Comparison of ENCODE assay signal across 17 cellular contexts in the genomic region with DNA sequence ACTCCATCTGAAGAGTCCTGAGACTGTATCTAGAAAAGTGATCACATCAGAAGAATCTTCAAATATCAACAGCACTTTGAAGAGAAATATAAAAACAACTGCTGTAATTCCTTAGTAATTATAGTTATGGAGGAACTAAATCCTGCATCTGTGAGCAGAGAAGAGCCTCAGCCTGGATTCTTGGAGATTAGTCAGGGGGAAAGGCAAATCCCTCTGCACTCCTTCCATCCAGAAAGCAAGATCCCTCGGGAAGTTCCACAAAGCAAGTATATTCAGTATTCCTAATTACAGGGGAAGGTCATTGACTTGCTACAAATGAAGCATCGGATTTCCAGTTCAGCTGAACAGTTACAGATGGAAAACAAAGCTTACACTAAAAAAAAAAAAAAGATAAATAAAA.
"Had no signal": no experiment of that assay in that cellular context is flagged by ENCODE, and none has a peak within 500 bp of the region (broad histone marks: within the 10 kb centered on the region; RNA-seq: fewer than 3 reads in every experiment).

No MANE protein-coding gene starts in this region.

- H3K4me3 ChIP-seq: K562, SJSA1, SK-N-MC had no signal

- H3K27me3 ChIP-seq: SJSA1 had no signal

- H3K4me1 ChIP-seq: SJSA1 had no signal

- H3K4me3 Mint-ChIP-seq: IgD-negative memory B cell had no signal

- H3K4me1 Mint-ChIP-seq: IgD-negative memory B cell had no signal

- DNase-seq: Kasumi-1, MM.1S, NCI-H1092 treated with DMSO at 0.1 percent for 48 hours, NCI-H1436 treated with DMSO at 0.1 percent for 48 hours, NCI-H1694, NCI-H187 treated with DMSO at 0.1 percent for 48 hours, NCI-H2029 treated with DMSO at 0.1 percent for 48 hours, NCI-H2227 treated with DMSO at 0.1 percent for 48 hours, Right ventricle myocardium superior, RPMI8226, SIG-M5 had no signal

- H3K36me3 ChIP-seq: SJSA1 had no signal

- H3K36me3 Mint-ChIP-seq: IgD-negative memory B cell had no signal

- H3K27ac Mint-ChIP-seq: IgD-negative memory B cell had no signal

- H3K9me3 ChIP-seq: SJSA1 had no signal

- H3K27ac ChIP-seq: HL-60, KMS-11, SJSA1, SK-N-MC had no signal
